8 cellular contexts compared by ENCODE assay signal in genomic region chr19:13861392-13861713, GRCh38. TPM values are rescaled to one million over a fixed set of nuclear protein-coding genes. Genes with fewer than 3 reads are reported as not detected.
DNase-seq lines count a peak whose midpoint lies in the region; ATAC-seq and TF ChIP-seq lines count a peak whose summit lies in the region.

No MANE protein-coding gene starts in this region.

- H3K4me3 ChIP-seq in lower lobe of right lung (peak overlapping the region; percentile 56), uterus (peak overlapping the region; percentile 27 to 31)

- intact Hi-C loops in lower lobe of right lung (cut with DNase I) (loop anchor here (10.0 kb wide), 1 partner anchor 77 kb away; no protein-coding TSS in a partner anchor), uterus (cut with DNase I; ENCODE audit: low total_unique reads) (loop anchor here (10.0 kb wide), 1 partner anchor 267 kb away; no protein-coding TSS in a partner anchor)

- H3K27me3 ChIP-seq in lower lobe of right lung (ENCODE audit: low read depth), result no peaks in the 10 kb centered on the region
- no peaks in the 10 kb centered on the region for H3K27me3 ChIP-seq in uterus

- H3K9me3 ChIP-seq in lower lobe of right lung, result no peaks in the 10 kb centered on the region
- H3K9me3 ChIP-seq in uterus, result no peaks in the 10 kb centered on the region

- TF ChIP-seq CTCF in lower lobe of right lung (IDR thresholded peaks at IDR 0.05), result no peak
- no peak for TF ChIP-seq CTCF in uterus (IDR thresholded peaks at IDR 0.05)

- no peaks in the 10 kb centered on the region for H3K9me3 Mint-ChIP-seq in activated naive CD8-positive, alpha-beta T cell treated with anti-CD3 and anti-CD28 coated beads, Interleukin-2, amount 50 U/mL, for 24 hours

- peaks cover under 1% of the 10 kb centered on the region for H3K36me3 Mint-ChIP-seq in activated naive CD8-positive, alpha-beta T cell treated with anti-CD3 and anti-CD28 coated beads, Interleukin-2, amount 50 U/mL, for 24 hours (ENCODE audit: low read depth)

- H3K4me1 ChIP-seq in lower lobe of right lung, result peaks cover 34% of the 10 kb centered on the region
- H3K4me1 ChIP-seq in uterus, result peaks cover 0 to 12% of the 10 kb centered on the region in 2 donors

- H3K27ac ChIP-seq in lower lobe of right lung, result peak overlapping the region; percentile 97
- H3K27ac ChIP-seq in uterus, result peak overlapping the region; percentile 86 to 96

- H3K36me3 ChIP-seq in lower lobe of right lung (no peaks in the 10 kb centered on the region), uterus (no peaks in the 10 kb centered on the region)

- peak overlapping the region; percentile 86 for H3K4me3 Mint-ChIP-seq in activated naive CD8-positive, alpha-beta T cell treated with anti-CD3 and anti-CD28 coated beads, Interleukin-2, amount 50 U/mL, for 24 hours

- peak overlapping the region; percentile 93 for H3K27ac Mint-ChIP-seq in activated naive CD8-positive, alpha-beta T cell treated with anti-CD3 and anti-CD28 coated beads, Interleukin-2, amount 50 U/mL, for 24 hours

- TF ChIP-seq POLR2A in uterus (IDR thresholded peaks at IDR 0.05), result no peak

- H3K27me3 Mint-ChIP-seq in activated naive CD8-positive, alpha-beta T cell treated with anti-CD3 and anti-CD28 coated beads, Interleukin-2, amount 50 U/mL, for 24 hours, result peaks cover 16% of the 10 kb centered on the region

- peaks cover 44% of the 10 kb centered on the region for H3K4me1 Mint-ChIP-seq in activated naive CD8-positive, alpha-beta T cell treated with anti-CD3 and anti-CD28 coated beads, Interleukin-2, amount 50 U/mL, for 24 hours

- DNase-seq in activated naive CD8-positive, alpha-beta T cell treated with anti-CD3 and anti-CD28 coated beads, Interleukin-2, amount 50 U/mL, for 24 hours, result peak; percentile 54
- no peak for DNase-seq in lower lobe of right lung
- DNase-seq in uterus, result no peak
- DNase-seq in NCI-H1092 (lab: John Stamatoyannopoulos, UW), result no peak
- no peak for DNase-seq in NCI-H187 (lab: John Stamatoyannopoulos, UW)

- ATAC-seq in GM18502 (IDR thresholded peaks at IDR 0.05; ENCODE audit: poor library complexity, unreplicated experiment) (peak; percentile 27), HG02885 (IDR thresholded peaks at IDR 0.05; ENCODE audit: poor library complexity, unreplicated experiment) (peak; percentile 29), lower lobe of right lung (peak; percentile 3 to 6), HG03097 (IDR thresholded peaks at IDR 0.05; ENCODE audit: low FRiP score, unreplicated experiment) (no peak)
- peak; percentile 55 for ATAC-seq in activated naive CD8-positive, alpha-beta T cell treated with anti-CD3 and anti-CD28 coated beads, Interleukin-2, amount 50 U/mL, for 24 hours

RNA-seq across cellular contexts. Expression of gene NANOS3, which starts 15.6 kb away (rescaled TPM):
- total RNA-seq in lower lobe of right lung, result 0.68 TPM
- total RNA-seq in uterus, result 1 to 10 TPM in 1 of 4 donors, not detected in 3; 1.2 TPM

RNA-seq across cellular contexts. Expression of gene BRME1, which starts 44.6 kb away (rescaled TPM):
- total RNA-seq in lower lobe of right lung, result 2.0 TPM
- total RNA-seq in uterus, result 1 to 10 TPM in 3 of 4 donors, not detected in 1; 4.8 to 7.7 (median 5.8) TPM

RNA-seq across cellular contexts. Expression of gene CC2D1A, which starts 44.6 kb away (rescaled TPM):
- total RNA-seq in lower lobe of right lung, result 32.4 TPM
- 10 to 100 TPM in 2 of 4 donors, 1 to 10 TPM in 2; 3.2 to 44.4 (median 13.2) TPM for total RNA-seq in uterus
